In the genomic region with DNA sequence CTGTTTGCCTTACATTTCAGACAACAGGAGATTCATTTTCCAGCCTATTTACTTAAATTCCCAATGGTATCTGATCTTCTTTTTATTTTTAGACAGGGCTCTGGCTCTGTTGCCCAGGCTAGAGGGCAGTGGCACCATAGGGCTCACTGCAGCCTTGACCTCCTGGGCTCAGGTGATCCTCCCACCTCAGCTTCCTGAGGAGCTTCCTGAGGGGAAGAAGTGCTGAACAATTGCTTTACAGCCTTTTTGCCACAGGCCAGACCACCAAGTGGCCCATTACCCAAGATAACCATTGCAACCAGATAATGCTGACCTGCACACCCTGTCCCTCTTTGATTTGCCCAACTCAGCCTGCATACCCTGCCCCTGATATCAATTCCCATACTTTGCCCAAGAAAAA, we compare ENCODE assay signal across 32 cellular contexts.
"Had no signal": no experiment of that assay in that cellular context is flagged by ENCODE, and none has a peak within 500 bp of the region (broad histone marks: within the 10 kb centered on the region; RNA-seq: fewer than 3 reads in every experiment).

No MANE protein-coding gene starts in this region.

- H3K9ac ChIP-seq: SK-N-SH had no signal

- H3K27ac ChIP-seq: SJCRH30 had no signal

- H3K36me3 ChIP-seq: SJCRH30 had no signal

- H3K4me3 ChIP-seq: SJCRH30 had no signal

- H3K9me3 Mint-ChIP-seq: activated T-helper 2 cell treated with anti-CD3 and anti-CD28 coated beads, Interferon-gamma antibody, Interleukin-2, Interleukin-4, amounts not matched to agents 10 μg/mL and 5 μg/mL and 100 μg/mL, durations not matched to agents 14 hours and 24 hours and 36 hours had no signal

- FAIRE-seq: astrocyte, bronchial epithelial cell, TTC549 had no signal

- H3K27me3 ChIP-seq: SJCRH30 had no signal

- H3K4me2 ChIP-seq: SK-N-SH had no signal

- ATAC-seq: Panc1 had no signal

- H3K9me3 ChIP-seq: SJCRH30, SK-N-SH had no signal

- H3K27me3 Mint-ChIP-seq: activated B cell treated with CpG ODN at 0.5 μM for 24 hours; activated CD4-positive, alpha-beta memory T cell treated with anti-CD3 and anti-CD28 coated beads for 36 hours; activated naive CD4-positive, alpha-beta T cell treated with anti-CD3 and anti-CD28 coated beads, Interleukin-2, amount 50 U/mL, for 24 hours; brain had no signal

- H3K4me1 Mint-ChIP-seq: activated B cell treated with CpG ODN at 0.5 μM for 24 hours; activated naive CD4-positive, alpha-beta T cell treated with anti-CD3 and anti-CD28 coated beads, Interleukin-2, amount 50 U/mL, for 24 hours; activated naive CD8-positive, alpha-beta T cell treated with anti-CD3 and anti-CD28 coated beads, Interleukin-2, amount 10 ng/mL, durations not matched to agents 7 days and 5 days had no signal

- H3K4me3 Mint-ChIP-seq: activated B cell treated with CpG ODN at 0.5 μM for 24 hours; activated CD4-positive, alpha-beta memory T cell treated with anti-CD3 and anti-CD28 coated beads for 36 hours; activated naive CD4-positive, alpha-beta T cell treated with anti-CD3 and anti-CD28 coated beads, Interleukin-2, amount 50 U/mL, for 24 hours; activated naive CD8-positive, alpha-beta T cell treated with anti-CD3 and anti-CD28 coated beads, Interleukin-2, amount 10 ng/mL, durations not matched to agents 7 days and 5 days; brain; T-helper 1 cell treated with Interleukin-12 subunit alpha and Interleukin-12 subunit beta and Interleukin-4 antibody, amounts not matched to agents 30 μg/mL and 1 μg/mL, for 36 hours; T-helper 2 cell treated with Interferon-gamma antibody and Interleukin-4, amounts not matched to agents 5 μg/mL and 100 μg/mL, for 36 hours had no signal

- H3K27ac Mint-ChIP-seq: activated B cell treated with CpG ODN at 0.5 μM for 24 hours; activated CD4-positive, alpha-beta memory T cell treated with anti-CD3 and anti-CD28 coated beads for 36 hours; activated naive CD4-positive, alpha-beta T cell treated with anti-CD3 and anti-CD28 coated beads, Interleukin-2, amount 50 U/mL, for 24 hours; activated naive CD8-positive, alpha-beta T cell treated with anti-CD3 and anti-CD28 coated beads, Interleukin-2, amount 10 ng/mL, durations not matched to agents 7 days and 5 days; activated T-helper 2 cell treated with anti-CD3 and anti-CD28 coated beads, Interferon-gamma antibody, Interleukin-2, Interleukin-4, amounts not matched to agents 10 μg/mL and 5 μg/mL and 100 μg/mL, durations not matched to agents 14 hours and 24 hours and 36 hours; T-helper 1 cell treated with Interleukin-12 subunit alpha and Interleukin-12 subunit beta and Interleukin-4 antibody, amounts not matched to agents 30 μg/mL and 1 μg/mL, for 36 hours; T-helper 2 cell treated with Interferon-gamma antibody and Interleukin-4, amounts not matched to agents 5 μg/mL and 100 μg/mL, for 36 hours had no signal

- H3K4me1 ChIP-seq: SJCRH30 had no signal

- H3K36me3 Mint-ChIP-seq: activated CD4-positive, alpha-beta memory T cell treated with anti-CD3 and anti-CD28 coated beads for 36 hours; activated naive CD4-positive, alpha-beta T cell treated with anti-CD3 and anti-CD28 coated beads, Interleukin-2, amount 50 U/mL, for 24 hours; activated naive CD8-positive, alpha-beta T cell treated with anti-CD3 and anti-CD28 coated beads, Interleukin-2, amount 10 ng/mL, durations not matched to agents 7 days and 5 days had no signal

- DNase-seq: activated B cell treated with CpG ODN at 0.5 μM for 24 hours; activated CD4-positive, alpha-beta memory T cell treated with anti-CD3 and anti-CD28 coated beads for 36 hours; activated CD4-positive, alpha-beta T cell treated with anti-CD3 and anti-CD28 coated beads for 4 hours; activated CD4-positive, alpha-beta T cell treated with anti-CD3 and anti-CD28 coated beads, Interleukin-2, amount 50 U/mL, for 1 hour; activated CD4-positive, CD25-positive, alpha-beta regulatory T cell treated with anti-CD3 and anti-CD28 coated beads, Interleukin-2, amount 50 U/mL, for 72 hours; activated CD8-positive, alpha-beta memory T cell treated with anti-CD3 and anti-CD28 coated beads, Interleukin-2, amount 50 U/mL, for 48 hours; activated gamma-delta T cell; activated naive CD4-positive, alpha-beta T cell treated with Interleukin-2 at 50 U/mL for 16 hours; activated naive CD8-positive, alpha-beta T cell treated with anti-CD3 and anti-CD28 coated beads, Interleukin-2, amount 10 ng/mL, durations not matched to agents 7 days and 5 days; activated T-cell treated with anti-CD3 and anti-CD28 coated beads, Interleukin-2, amount 50 U/mL, for 48 hours; caudate nucleus; cerebellar nuclear complex; Karpas-422; NCI-H1105 treated with DMSO at 0.1 percent for 48 hours; NCI-H1436; NCI-H1694; NCI-H1930; NCI-H2081 treated with DMSO at 0.1 percent for 48 hours; NCI-H345; NCI-H524 treated with DMSO at 0.1 percent for 48 hours; SHP77; SK-N-SH had no signal
